In genomic region chr2:16323551-16324543, GRCh38 we compare ENCODE assay signal across 19 cellular contexts.
DNase-seq lines count a peak whose midpoint lies in the region; ATAC-seq and TF ChIP-seq lines count a peak whose summit lies in the region.
"Had no signal": no experiment of that assay in that cellular context is flagged by ENCODE, and none has a peak within 500 bp of the region (broad histone marks: within the 10 kb centered on the region; RNA-seq: fewer than 3 reads in every experiment).

No MANE protein-coding gene starts in this region.

- H3K4me3 ChIP-seq in BE2C (ENCODE audit: low read depth, low read length) (no peak overlapping the region), WERI-Rb-1 (ENCODE audit: low read depth, low read length) (no peak overlapping the region), neural progenitor cell (no peak overlapping the region)
- H3K4me3 ChIP-seq: BLaER1 treated with 17β-estradiol and CSF1 and Interleukin-3, amounts not matched to agents 10 nM and 100 nM; GM23338 had no signal

- TF ChIP-seq CTCF in BE2C (IDR thresholded peaks at IDR 0.05; ENCODE audit: low read depth, low read length): no peak
- TF ChIP-seq CTCF in WERI-Rb-1 (IDR thresholded peaks at IDR 0.05; ENCODE audit: low read depth, low read length): no peak
- TF ChIP-seq CTCF in neural progenitor cell (IDR thresholded peaks at IDR 0.05): no peak

- H3K36me3 ChIP-seq in BE2C: no peaks in the 10 kb centered on the region
- H3K36me3 ChIP-seq in WERI-Rb-1: no peaks in the 10 kb centered on the region
- H3K36me3 ChIP-seq in neural progenitor cell: no peaks in the 10 kb centered on the region
- H3K36me3 ChIP-seq: BLaER1 treated with 17β-estradiol and CSF1 and Interleukin-3, amounts not matched to agents 10 nM and 100 nM had no signal

- H3K27me3 Mint-ChIP-seq in neural progenitor cell (ENCODE audit: insufficient read depth, low read depth): peaks cover 9% of the 10 kb centered on the region
- H3K27me3 Mint-ChIP-seq: B cell; CD4-positive, alpha-beta T cell; CD8-positive, alpha-beta memory T cell had no signal

- no peaks in the 10 kb centered on the region for H3K27me3 ChIP-seq in BE2C
- no peaks in the 10 kb centered on the region for H3K27me3 ChIP-seq in WERI-Rb-1 (ENCODE audit: insufficient read depth, low read depth, severe bottlenecking)
- no peaks in the 10 kb centered on the region for H3K27me3 ChIP-seq in neural progenitor cell

- H3K27ac ChIP-seq in WERI-Rb-1 (peak overlapping the region; percentile 28), neural progenitor cell (no peak overlapping the region)
- H3K27ac ChIP-seq: 22Rv1; BLaER1 treated with 17β-estradiol and CSF1 and Interleukin-3, amounts not matched to agents 10 nM and 100 nM had no signal

- H3K9me3 ChIP-seq in BE2C (no peaks in the 10 kb centered on the region; the same call in 1 of the 2 replicates), WERI-Rb-1 (ENCODE audit: severe bottlenecking) (no peaks in the 10 kb centered on the region), neural progenitor cell (ENCODE audit: low read depth) (no peaks in the 10 kb centered on the region)
- H3K9me3 ChIP-seq: BLaER1 treated with 17β-estradiol and CSF1 and Interleukin-3, amounts not matched to agents 10 nM and 100 nM had no signal

- H3K4me1 ChIP-seq in BE2C (peaks cover 64% of the 10 kb centered on the region), neural progenitor cell (peaks cover 64% of the 10 kb centered on the region)

- H2AFZ ChIP-seq in neural progenitor cell (replicated peaks): no peak overlapping the region
- H2AFZ ChIP-seq: GM23338 had no signal

- peak overlapping the region; percentile 1 for H3K4me3 Mint-ChIP-seq in neural progenitor cell
- H3K4me3 Mint-ChIP-seq: B cell; CD14-positive monocyte; CD4-positive, alpha-beta T cell; CD8-positive, alpha-beta memory T cell; GM23338; H9 had no signal

- no peaks in the 10 kb centered on the region for H3K79me2 ChIP-seq in neural progenitor cell (ENCODE audit: low read depth)

- H3K9ac ChIP-seq in neural progenitor cell: no peak overlapping the region
- H3K9ac ChIP-seq: BLaER1 treated with 17β-estradiol and CSF1 and Interleukin-3, amounts not matched to agents 10 nM and 100 nM had no signal

- H3F3A ChIP-seq in neural progenitor cell (ENCODE audit: low read depth): peaks cover 19% of the 10 kb centered on the region

- H3K4me2 ChIP-seq in neural progenitor cell: no peak overlapping the region
- H3K4me2 ChIP-seq: BLaER1 treated with 17β-estradiol and CSF1 and Interleukin-3, amounts not matched to agents 10 nM and 100 nM; GM23338 had no signal

- no peaks in the 10 kb centered on the region for H3K36me3 Mint-ChIP-seq in neural progenitor cell
- H3K36me3 Mint-ChIP-seq: CD14-positive monocyte; CD8-positive, alpha-beta memory T cell had no signal

- DNase-seq in BE2C (peak; percentile 97), WERI-Rb-1 (no peak), neural progenitor cell (ENCODE audit: low spot score) (no peak), cardiac septum (ENCODE audit: low spot score) (no peak)
- DNase-seq: Calu3; CD4-positive, alpha-beta T cell; CD8-positive, alpha-beta memory T cell; DMS53; DMS79 treated with DMSO at 0.1 percent for 48 hours; GF-D8; H9 had no signal

- peak overlapping the region; percentile 75 for H3K27ac Mint-ChIP-seq in neural progenitor cell
- H3K27ac Mint-ChIP-seq: B cell; CD14-positive monocyte; CD4-positive, alpha-beta T cell; CD8-positive, alpha-beta memory T cell; GM23338; H9 had no signal

- intact Hi-C loops in cardiac septum (cut with DNase I): no loop called here

- peaks cover 75% of the 10 kb centered on the region for H3K4me1 Mint-ChIP-seq in neural progenitor cell
- H3K4me1 Mint-ChIP-seq: B cell; CD14-positive monocyte; CD8-positive, alpha-beta memory T cell had no signal

- no peak for ATAC-seq in GM21717 (IDR thresholded peaks at IDR 0.05; ENCODE audit: unreplicated experiment)
- ATAC-seq in GM21528 (IDR thresholded peaks at IDR 0.05; ENCODE audit: low FRiP score, unreplicated experiment): no peak
- ATAC-seq: GM23338, HCT116 had no signal

- H4K20me1 ChIP-seq in neural progenitor cell (ENCODE audit: low read depth): no peaks in the 10 kb centered on the region
- H4K20me1 ChIP-seq: BLaER1 treated with 17β-estradiol and CSF1 and Interleukin-3, amounts not matched to agents 10 nM and 100 nM had no signal

- no peaks in the 10 kb centered on the region for H3K9me3 Mint-ChIP-seq in neural progenitor cell
- H3K9me3 Mint-ChIP-seq: CD14-positive monocyte; CD4-positive, alpha-beta T cell; GM23338; H9 had no signal
